In the genomic region with DNA sequence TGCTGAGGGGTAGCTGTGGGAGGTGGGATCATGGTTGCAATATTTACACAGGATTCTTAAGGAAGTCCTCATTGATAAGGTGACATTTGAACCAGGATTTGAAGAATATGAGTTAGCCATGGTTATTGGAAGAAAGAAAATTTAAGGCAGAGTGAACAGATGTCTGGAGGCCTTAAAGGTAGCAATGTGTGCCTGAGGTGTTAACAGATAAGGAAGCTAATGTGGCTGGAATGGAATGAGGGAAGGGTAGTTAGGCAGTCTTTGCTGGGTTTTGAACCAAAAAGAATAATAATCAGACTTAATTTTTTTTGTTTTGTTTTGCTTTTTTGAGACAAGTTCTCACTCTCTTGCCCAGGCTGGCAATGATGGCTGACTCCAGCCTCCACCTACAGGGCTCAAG, we compare ENCODE assay signal across 29 cellular contexts.
"Had no signal": no experiment of that assay in that cellular context is flagged by ENCODE, and none has a peak within 500 bp of the region (broad histone marks: within the 10 kb centered on the region; RNA-seq: fewer than 3 reads in every experiment).

No MANE protein-coding gene starts in this region.

- H3K4me3 Mint-ChIP-seq: activated CD4-positive, alpha-beta memory T cell treated with anti-CD3 and anti-CD28 coated beads, Interleukin-2, amount 10 ng/mL, durations not matched to agents 7 days and 5 days; activated CD4-positive, alpha-beta T cell treated with anti-CD3 and anti-CD28 coated beads for 36 hours; activated CD4-positive, alpha-beta T cell treated with anti-CD3 and anti-CD28 coated beads, Interleukin-2, amount 10 ng/mL, durations not matched to agents 7 days and 5 days; activated T-cell treated with anti-CD3 and anti-CD28 coated beads, Interleukin-2, amount 50 U/mL, for 24 hours; activated T-helper 17 cell treated with anti-CD3 and anti-CD28 coated beads, Interleukin-2, amount 50 U/mL, for 72 hours; central memory CD8-positive, alpha-beta T cell; dendritic cell treated with granulocyte-macrophage colony-stimulating factor and Interleukin-4, amounts not matched to agents 40 ng/mL and 50 ng/mL, for 4 days; endodermal cell; T-helper 1 cell treated with Interleukin-12 subunit alpha and Interleukin-12 subunit beta and Interleukin-4 antibody, amounts not matched to agents 30 μg/mL and 1 μg/mL, for 36 hours had no signal

- H3K4me3 ChIP-seq: coronary artery, dorsolateral prefrontal cortex had no signal

- H3K27ac ChIP-seq: brain microvascular endothelial cell, coronary artery, dorsolateral prefrontal cortex had no signal

- H3K27me3 ChIP-seq: brain microvascular endothelial cell, dorsolateral prefrontal cortex had no signal

- H3K27me3 Mint-ChIP-seq: activated naive CD4-positive, alpha-beta T cell treated with anti-CD3 and anti-CD28 coated beads, Interleukin-2, amount 50 U/mL, for 24 hours; activated T-cell treated with anti-CD3 and anti-CD28 coated beads, Interleukin-2, amount 50 U/mL, for 24 hours; activated T-helper 17 cell treated with anti-CD3 and anti-CD28 coated beads, Interleukin-2, amount 50 U/mL, for 72 hours; central memory CD8-positive, alpha-beta T cell; dendritic cell treated with granulocyte-macrophage colony-stimulating factor and Interleukin-4, amounts not matched to agents 40 ng/mL and 50 ng/mL, for 4 days had no signal

- H3K9me3 Mint-ChIP-seq: activated CD4-positive, alpha-beta memory T cell treated with anti-CD3 and anti-CD28 coated beads, Interleukin-2, amount 10 ng/mL, durations not matched to agents 7 days and 5 days; activated CD4-positive, alpha-beta T cell treated with anti-CD3 and anti-CD28 coated beads, Interleukin-2, amount 10 ng/mL, durations not matched to agents 7 days and 5 days; activated naive CD4-positive, alpha-beta T cell treated with anti-CD3 and anti-CD28 coated beads, Interleukin-2, amount 50 U/mL, for 24 hours; activated T-cell treated with anti-CD3 and anti-CD28 coated beads, Interleukin-2, amount 50 U/mL, for 24 hours; activated T-helper 17 cell treated with anti-CD3 and anti-CD28 coated beads, Interleukin-2, amount 50 U/mL, for 72 hours; central memory CD8-positive, alpha-beta T cell; dendritic cell treated with granulocyte-macrophage colony-stimulating factor and Interleukin-4, amounts not matched to agents 40 ng/mL and 50 ng/mL, for 4 days; endodermal cell; T-helper 1 cell treated with Interleukin-12 subunit alpha and Interleukin-12 subunit beta and Interleukin-4 antibody, amounts not matched to agents 30 μg/mL and 1 μg/mL, for 36 hours; T-helper 2 cell treated with Interferon-gamma antibody and Interleukin-4, amounts not matched to agents 5 μg/mL and 100 μg/mL, for 36 hours had no signal

- H3K36me3 Mint-ChIP-seq: activated naive CD4-positive, alpha-beta T cell treated with anti-CD3 and anti-CD28 coated beads, Interleukin-2, amount 50 U/mL, for 24 hours; T-cell had no signal

- H3K27ac Mint-ChIP-seq: activated CD4-positive, alpha-beta memory T cell treated with anti-CD3 and anti-CD28 coated beads, Interleukin-2, amount 10 ng/mL, durations not matched to agents 7 days and 5 days; activated CD4-positive, alpha-beta T cell treated with anti-CD3 and anti-CD28 coated beads for 36 hours; activated CD4-positive, alpha-beta T cell treated with anti-CD3 and anti-CD28 coated beads, Interleukin-2, amount 10 ng/mL, durations not matched to agents 7 days and 5 days; activated T-cell treated with anti-CD3 and anti-CD28 coated beads, Interleukin-2, amount 50 U/mL, for 24 hours; activated T-helper 17 cell treated with anti-CD3 and anti-CD28 coated beads, Interleukin-2, amount 50 U/mL, for 72 hours; dendritic cell treated with granulocyte-macrophage colony-stimulating factor and Interleukin-4, amounts not matched to agents 40 ng/mL and 50 ng/mL, for 4 days; endodermal cell; T-helper 1 cell treated with Interleukin-12 subunit alpha and Interleukin-12 subunit beta and Interleukin-4 antibody, amounts not matched to agents 30 μg/mL and 1 μg/mL, for 36 hours; T-helper 2 cell treated with Interferon-gamma antibody and Interleukin-4, amounts not matched to agents 5 μg/mL and 100 μg/mL, for 36 hours had no signal

- H3K36me3 ChIP-seq: brain microvascular endothelial cell had no signal

- DNase-seq: activated CD4-positive, alpha-beta memory T cell treated with anti-CD3 and anti-CD28 coated beads, Interleukin-2, amount 10 ng/mL, durations not matched to agents 7 days and 5 days; activated CD4-positive, alpha-beta T cell treated with anti-CD3 and anti-CD28 coated beads for 36 hours; activated CD4-positive, alpha-beta T cell treated with anti-CD3 and anti-CD28 coated beads, Interleukin-2, amount 10 ng/mL, durations not matched to agents 7 days and 5 days; activated CD4-positive, alpha-beta T cell treated with anti-CD3 and anti-CD28 coated beads, Interleukin-2, amount 50 U/mL, for 4 hours; activated CD4-positive, CD25-positive, alpha-beta regulatory T cell; activated CD4-positive, CD25-positive, alpha-beta regulatory T cell treated with anti-CD3 and anti-CD28 coated beads, Interleukin-2, amount 50 U/mL, for 72 hours; activated CD8-positive, alpha-beta memory T cell treated with anti-CD3 and anti-CD28 coated beads, Interleukin-2, amount 50 U/mL, for 48 hours; activated effector memory CD4-positive, alpha-beta T cell treated with Interleukin-2 at 50 U/mL for 16 hours; activated gamma-delta T cell treated with Interleukin-2 at 50 U/mL for 16 hours; activated naive CD4-positive, alpha-beta T cell treated with Interleukin-2 at 50 U/mL for 16 hours; activated T-cell treated with anti-CD3 and anti-CD28 coated beads for 4 hours; activated T-cell treated with anti-CD3 and anti-CD28 coated beads, Interleukin-2, amount 50 U/mL, for 24 hours; amniotic stem cell; anterior cingulate cortex; brain microvascular endothelial cell; dorsolateral prefrontal cortex; effector memory CD4-positive, alpha-beta T cell; endodermal cell; foreskin fibroblast; head of caudate nucleus; T-cell; T1000 had no signal
